Comparison of ENCODE assay signal across 8 cellular contexts in genomic region chr2:65031341-65032015, GRCh38. TPM values are rescaled to one million over a fixed set of nuclear protein-coding genes. Genes with fewer than 3 reads are reported as not detected.
DNase-seq lines count a peak whose midpoint lies in the region; ATAC-seq and TF ChIP-seq lines count a peak whose summit lies in the region.

No MANE protein-coding gene starts in this region.

- peak; percentile 17 for DNase-seq in NCI-H2196 (lab: John Stamatoyannopoulos, UW; ENCODE audit: unreplicated experiment)
- peak; percentile 69 for DNase-seq in colonic mucosa
- peak; percentile 53 for DNase-seq in superior temporal gyrus (ENCODE audit: extremely low spot score)
- DNase-seq in putamen (ENCODE audit: low spot score) = no peak

- H3K4me1 ChIP-seq in BLaER1 = peaks cover 43% of the 10 kb centered on the region
- H3K4me1 ChIP-seq in colonic mucosa = peaks cover 4% of the 10 kb centered on the region

- TF ChIP-seq CTCF in colonic mucosa (IDR thresholded peaks at IDR 0.05) = no peak

- ATAC-seq in GM21390 (IDR thresholded peaks at IDR 0.05; ENCODE audit: unreplicated experiment) (peak; percentile 27), HG03159 (IDR thresholded peaks at IDR 0.05; ENCODE audit: unreplicated experiment) (no peak), HG02852 (IDR thresholded peaks at IDR 0.05; ENCODE audit: unreplicated experiment) (no peak)

- H3K36me3 ChIP-seq in BLaER1 (no peaks in the 10 kb centered on the region), colonic mucosa (no peaks in the 10 kb centered on the region)

- no peaks in the 10 kb centered on the region for H3K9me3 ChIP-seq in BLaER1
- H3K9me3 ChIP-seq in colonic mucosa = no peaks in the 10 kb centered on the region

- H3K27ac ChIP-seq in BLaER1 (no peak overlapping the region), colonic mucosa (peak overlapping the region; percentile 90)

- no peaks in the 10 kb centered on the region for H3K27me3 ChIP-seq in BLaER1
- no peaks in the 10 kb centered on the region for H3K27me3 ChIP-seq in colonic mucosa

- H4K20me1 ChIP-seq in BLaER1 = no peaks in the 10 kb centered on the region

- peak overlapping the region; percentile 63 for H3K4me2 ChIP-seq in BLaER1

- H3K9ac ChIP-seq in BLaER1 = no peak overlapping the region
- peak overlapping the region; percentile 43 to 89 for H3K9ac ChIP-seq in colonic mucosa (ENCODE audit: low read depth in 2 of 2, low read length in 2 of 2)

- intact Hi-C loops in colonic mucosa (cut with DNase I) = no loop called here

- H3K4me3 ChIP-seq in BLaER1 (no peak overlapping the region), colonic mucosa (peak overlapping the region; percentile 7)

RNA-seq across cellular contexts. Expression of gene CEP68, which starts 24.7 kb away (rescaled TPM):
- total RNA-seq in colonic mucosa = 1 to 10 TPM; 7.1 to 8.5 TPM

RNA-seq across cellular contexts. Expression of gene SLC1A4, which starts 42.3 kb away (rescaled TPM):
- total RNA-seq in colonic mucosa = 10 to 100 TPM; 13.7 to 32.4 TPM
